Comparison of ENCODE assay signal across 9 cellular contexts in the genomic region with DNA sequence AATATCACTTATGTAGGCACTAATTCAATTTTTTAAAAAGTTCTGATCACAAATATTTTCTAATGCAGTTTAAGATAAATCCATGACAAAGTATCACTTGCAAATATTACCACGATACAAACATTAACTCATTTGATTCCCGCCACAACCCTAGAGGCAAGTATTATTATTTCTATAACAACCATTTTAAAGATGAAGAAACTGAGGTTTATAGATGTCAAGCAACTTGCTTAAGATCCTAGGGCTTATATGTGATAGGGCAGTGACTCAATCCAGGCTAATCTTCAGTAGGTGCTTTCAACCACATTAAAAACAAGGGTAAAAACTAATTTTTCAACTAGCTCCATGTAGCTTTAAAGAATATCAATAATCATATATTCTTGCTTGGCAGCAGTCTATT. TPM values are rescaled to one million over a fixed set of nuclear protein-coding genes. Genes with fewer than 3 reads are reported as not detected.
DNase-seq lines count a peak whose midpoint lies in the region; ATAC-seq and TF ChIP-seq lines count a peak whose summit lies in the region.
"Had no signal": no experiment of that assay in that cellular context is flagged by ENCODE, and none has a peak within 500 bp of the region (broad histone marks: within the 10 kb centered on the region; RNA-seq: fewer than 3 reads in every experiment).

No MANE protein-coding gene starts in this region.

- peak overlapping the region; percentile 87; the same call in 1 of the 2 replicates for H3K9ac ChIP-seq in OCI-LY3 (ENCODE audit: low read length)

- H3K36me3 Mint-ChIP-seq in effector memory CD8-positive, alpha-beta T cell (ENCODE audit: insufficient read depth): peaks cover 7% of the 10 kb centered on the region

- no peak for DNase-seq in effector memory CD8-positive, alpha-beta T cell
- DNase-seq in osteoblast (ENCODE audit: insufficient read length, low spot score, missing footprints): no peak
- no peak for DNase-seq in sigmoid colon
- no peak for DNase-seq in NCI-H226
- no peak for DNase-seq in GM13977 (ENCODE audit: low spot score)
- DNase-seq: cortex of kidney had no signal

- H3K27me3 ChIP-seq in DOHH2 (ENCODE audit: control insufficient read depth, low read length): no peaks in the 10 kb centered on the region
- no peaks in the 10 kb centered on the region for H3K27me3 ChIP-seq in OCI-LY3 (ENCODE audit: low read depth, low read length)
- H3K27me3 ChIP-seq in osteoblast (ENCODE audit: insufficient read depth, low read length): no peaks in the 10 kb centered on the region
- no peaks in the 10 kb centered on the region for H3K27me3 ChIP-seq in sigmoid colon

- in situ Hi-C loops in GM13977 (cut with MboI; ENCODE audit: low pct_unique_long_range_greater_than_20kb, low sequenced_read_pairs, unreplicated experiment): no loop called here

- no peak overlapping the region for H3K27ac ChIP-seq in DOHH2 (ENCODE audit: low read depth, low read length)
- no peak overlapping the region for H3K27ac ChIP-seq in OCI-LY3 (ENCODE audit: low read length)
- no peak overlapping the region for H3K27ac ChIP-seq in osteoblast (ENCODE audit: low read depth, low read length)
- H3K27ac ChIP-seq in sigmoid colon: peak overlapping the region in 2 of 4 donors; percentile 98 to 99

- H3K9me3 Mint-ChIP-seq in effector memory CD8-positive, alpha-beta T cell: no peaks in the 10 kb centered on the region

- TF ChIP-seq CTCF in DOHH2 (IDR thresholded peaks at IDR 0.05; ENCODE audit: low read depth, low read length, poor library complexity, severe bottlenecking) (no peak), OCI-LY3 (IDR thresholded peaks at IDR 0.05; ENCODE audit: low read depth, low read length) (no peak), osteoblast (IDR thresholded peaks at IDR 0.05; ENCODE audit: extremely low read depth, low read depth, low read length) (no peak), sigmoid colon (IDR thresholded peaks at IDR 0.05) (no peak), GM13977 (IDR thresholded peaks at IDR 0.05; ENCODE audit: extremely low read depth, insufficient read depth, missing control alignments) (no peak)

- WGBS in sigmoid colon, 2 donors: 89 to 93% methylated on average over 2 of the region's 2 CpGs

- intact Hi-C loops in sigmoid colon (cut with DNase I): no loop called here

- H3K4me3 ChIP-seq in DOHH2 (ENCODE audit: low read length): peak overlapping the region; percentile 95
- peak overlapping the region; percentile 87 for H3K4me3 ChIP-seq in OCI-LY3 (ENCODE audit: low read length)
- H3K4me3 ChIP-seq in osteoblast (ENCODE audit: insufficient read depth, low read length): peak overlapping the region; percentile 80
- H3K4me3 ChIP-seq in sigmoid colon: peak overlapping the region in 2 of 4 donors; percentile 92 to 96

- peak overlapping the region; percentile 80 to 87 for H3K27ac Mint-ChIP-seq in effector memory CD8-positive, alpha-beta T cell

- H3K79me2 ChIP-seq in DOHH2 (ENCODE audit: control insufficient read depth, low read length) (peaks cover 66% of the 10 kb centered on the region), OCI-LY3 (ENCODE audit: low read length) (peaks cover 62% of the 10 kb centered on the region), osteoblast (ENCODE audit: insufficient read depth, low read length) (peaks cover 64% of the 10 kb centered on the region)

- H3K27me3 Mint-ChIP-seq in effector memory CD8-positive, alpha-beta T cell: no peaks in the 10 kb centered on the region

- H4K20me1 ChIP-seq in DOHH2 (ENCODE audit: control insufficient read depth, insufficient read depth, low read depth, low read length) (peaks cover 7% of the 10 kb centered on the region), OCI-LY3 (ENCODE audit: insufficient read depth, low read length) (peaks cover 18% of the 10 kb centered on the region), osteoblast (ENCODE audit: insufficient read depth, low read length) (peaks cover 17% of the 10 kb centered on the region)

- no peak overlapping the region for H2AFZ ChIP-seq in OCI-LY3 (ENCODE audit: low read depth, low read length)
- no peak overlapping the region for H2AFZ ChIP-seq in osteoblast (ENCODE audit: low read length)

- H3K4me1 ChIP-seq in DOHH2 (ENCODE audit: control insufficient read depth, low read length) (peaks cover 28% of the 10 kb centered on the region), OCI-LY3 (ENCODE audit: low read length) (peaks cover 15% of the 10 kb centered on the region), osteoblast (ENCODE audit: insufficient read depth, low read length) (peaks cover 14% of the 10 kb centered on the region), sigmoid colon (peaks cover 0 to 29% (median 20%) of the 10 kb centered on the region in 4 donors)

- H3K4me2 ChIP-seq in DOHH2 (ENCODE audit: low read length) (peak overlapping the region; percentile 88), OCI-LY3 (ENCODE audit: low read length) (peak overlapping the region; percentile 75), osteoblast (ENCODE audit: insufficient read depth, low read length) (peak overlapping the region; percentile 93)

- H3K4me1 Mint-ChIP-seq in effector memory CD8-positive, alpha-beta T cell (ENCODE audit: low read depth in 2 of 2): peaks cover 18 to 24% of the 10 kb centered on the region in 2 donors

- no peak for TF ChIP-seq POLR2A in sigmoid colon (IDR thresholded peaks at IDR 0.05)

- peaks cover 3% of the 10 kb centered on the region; the same call in 1 of the 2 replicates for H3F3A ChIP-seq in DOHH2 (ENCODE audit: control insufficient read depth, insufficient read depth)

- no peaks in the 10 kb centered on the region for H3K9me2 ChIP-seq in DOHH2 (replicated peaks; ENCODE audit: control insufficient read depth, low read length)

- no peak for TF ChIP-seq EP300 in sigmoid colon (IDR thresholded peaks at IDR 0.05)

- H3K9me3 ChIP-seq in DOHH2 (ENCODE audit: control insufficient read depth, insufficient read depth, low read length): no peaks in the 10 kb centered on the region
- no peaks in the 10 kb centered on the region for H3K9me3 ChIP-seq in OCI-LY3 (ENCODE audit: insufficient read depth, low read length)
- H3K9me3 ChIP-seq in osteoblast (ENCODE audit: low read depth, low read length): no peaks in the 10 kb centered on the region
- no peaks in the 10 kb centered on the region for H3K9me3 ChIP-seq in sigmoid colon

- H3K4me3 Mint-ChIP-seq in effector memory CD8-positive, alpha-beta T cell: peak overlapping the region; percentile 88 to 89

- ATAC-seq in effector memory CD8-positive, alpha-beta T cell (replicated peaks): no peak
- no peak for ATAC-seq in GM19035 (IDR thresholded peaks at IDR 0.05; ENCODE audit: unreplicated experiment)

- H3K36me3 ChIP-seq in DOHH2 (ENCODE audit: control insufficient read depth, low read length) (peaks cover 32% of the 10 kb centered on the region), OCI-LY3 (replicated peaks; ENCODE audit: low read depth, low read length) (peaks cover 8% of the 10 kb centered on the region), osteoblast (ENCODE audit: insufficient read depth, low read length) (peaks cover 8% of the 10 kb centered on the region), sigmoid colon (no peaks in the 10 kb centered on the region)

RNA-seq across cellular contexts. Expression of a gene that starts 1.7 kb away (rescaled TPM):
- 34.4 and 38.0 TPM in 2 replicates for total RNA-seq in osteoblast
- 10 to 100 TPM; 17.2 to 36.0 (median 29.5) TPM for total RNA-seq in sigmoid colon
- polyA plus RNA-seq in sigmoid colon: 10 to 100 TPM; 15.9 to 18.5 (median 16.2) TPM
